8 cellular contexts compared by ENCODE assay signal in genomic region chr6:31958741-31959739, GRCh38. TPM values are rescaled to one million over a fixed set of nuclear protein-coding genes. Genes with fewer than 3 reads are reported as not detected.
DNase-seq lines count a peak whose midpoint lies in the region; ATAC-seq, FAIRE-seq and TF ChIP-seq lines count a peak whose summit lies in the region.

NELFE (minus strand) TSS chr6:31958971; CDS start chr6:31958446, 525 bp downstream.
SKIC2 (plus strand) TSS chr6:31959175; CDS start chr6:31959193, 18 bp downstream.

- dilution Hi-C loops in keratinocyte (cut with MboI; ENCODE audit: extremely low pct_ligation_motif_present, low sequenced_read_pairs) = no loop called here

- no peak for TF ChIP-seq CTCF in AG10803 (conservative IDR thresholded peaks at IDR 0.05; ENCODE audit: low read length)
- no peak for TF ChIP-seq CTCF in keratinocyte (optimal IDR thresholded peaks at IDR 0.05 in 1 of 3, IDR thresholded peaks at IDR 0.05 in 1 of 3, conservative IDR thresholded peaks at IDR 0.05 in 1 of 3; ENCODE audit: extremely low read depth in 1 of 3, insufficient read depth in 2 of 3, low read length in 3 of 3)

- H3K9me3 ChIP-seq in keratinocyte (ENCODE audit: control insufficient read depth, low read depth, low read length) = no peaks in the 10 kb centered on the region

- peaks cover 33 to 49% of the 10 kb centered on the region in 2 experiments for H3K36me3 ChIP-seq in keratinocyte (ENCODE audit: control insufficient read depth in 2 of 2, extremely low read depth in 1 of 2, insufficient read depth in 2 of 2, low read length in 2 of 2)

- ATAC-seq in GM19043 (IDR thresholded peaks at IDR 0.05; ENCODE audit: low read depth, unreplicated experiment) (peak; percentile 96), HG03378 (IDR thresholded peaks at IDR 0.05; ENCODE audit: unreplicated experiment) (peak; percentile 87)

- H3K9me1 ChIP-seq in keratinocyte (ENCODE audit: control insufficient read depth, extremely low read depth, insufficient read depth, low read length) = no peaks in the 10 kb centered on the region

- H4K20me1 ChIP-seq in keratinocyte (ENCODE audit: control insufficient read depth, extremely low read depth, insufficient read depth, low read length) = no peaks in the 10 kb centered on the region

- H3K9ac ChIP-seq in keratinocyte (ENCODE audit: control insufficient read depth, extremely low read depth, insufficient read depth, low read length) = peak within 1 kb of the TSS; percentile 92

- DNase-seq in AG10803 (ENCODE audit: low read depth) (peak; percentile 98), NCI-H460 (ENCODE audit: extremely low read depth, low read depth) (peak; percentile 94), cerebellar nuclear complex (lab: John Stamatoyannopoulos, UW) (peak; percentile 80 to 90), keratinocyte (ENCODE audit: low read depth, low spot score) (peak; percentile 77)
- peak; percentile 99 for DNase-seq in activated CD4-positive, CD25-positive, alpha-beta regulatory T cell treated with anti-CD3 and anti-CD28 coated beads, Interleukin-2, amount 50 U/mL, for 72 hours
- DNase-seq in stimulated activated CD4-positive, alpha-beta T cell treated with anti-CD3 and anti-CD28 coated beads, Interleukin-15, amount 100 ng/mL, for 1 hour (ENCODE audit: low read depth in 1 of 2, low spot score in 1 of 2) = peak; percentile 96 to 98

- no peaks in the 10 kb centered on the region for H3K27me3 ChIP-seq in keratinocyte (ENCODE audit: control insufficient read depth, extremely low read depth, insufficient read depth, low read length)

- peak within 1 kb of the TSS; percentile 100 for H3K4me2 ChIP-seq in keratinocyte (ENCODE audit: control insufficient read depth, extremely low read depth, insufficient read depth, low read depth, low read length)

- peak; percentile 43 for FAIRE-seq in keratinocyte (lab: Jason Lieb, UNC)

- H3K4me3 ChIP-seq in AG10803 (ENCODE audit: low read length) = peak within 1 kb of the TSS; percentile 100
- peak within 1 kb of the TSS; percentile 90 to 99 (median 95) for H3K4me3 ChIP-seq in keratinocyte (ENCODE audit: control insufficient read depth in 2 of 3, extremely low read depth in 1 of 3, insufficient read depth in 2 of 3, low read depth in 1 of 3, low read length in 3 of 3)

- peaks cover 15% of the 10 kb centered on the region for H3K4me1 ChIP-seq in keratinocyte (ENCODE audit: control insufficient read depth, extremely low read depth, insufficient read depth, low read length)

- H3K27ac ChIP-seq in keratinocyte (ENCODE audit: control insufficient read depth, insufficient read depth, low read length) = peak within 1 kb of the TSS; percentile 80

- peak within 1 kb of the TSS; percentile 96 for H2AFZ ChIP-seq in keratinocyte (ENCODE audit: control insufficient read depth, low read length)

- H3K79me2 ChIP-seq in keratinocyte (ENCODE audit: control insufficient read depth, insufficient read depth, low read length) = peaks cover 27% of the 10 kb centered on the region

RNA-seq across cellular contexts. Expression of gene NELFE, which starts in this region (rescaled TPM):
- 105 and 108 TPM in 2 replicates for total RNA-seq in NCI-H460 (2014; rRNA removed; shearing (Covaris generic))
- polyA plus RNA-seq in NCI-H460 (2014; cell fraction: nucleus; rRNA removed) = 75.4 and 89.0 TPM in 2 replicates
- 45.1 to 57.9 TPM (median 51.9 TPM) in 3 replicates for polyA plus RNA-seq in keratinocyte
- 137 TPM for polyA plus RNA-seq in keratinocyte (2011; ENCODE audit: low read depth)
- polyA plus RNA-seq in keratinocyte (2011; cell fraction: cytosol; rRNA removed) = 41.1 and 56.6 TPM in 2 replicates
- 32.7 and 37.9 TPM in 2 replicates for polyA plus RNA-seq in keratinocyte (2011; cell fraction: nucleus; rRNA removed)
- 53.6 and 69.3 TPM in 2 replicates for polyA plus RNA-seq in keratinocyte (2012; ENCODE audit: low replicate concordance)
- 20.0 to 27.2 TPM (median 20.7 TPM) in 3 replicates for polyA minus RNA-seq in keratinocyte
- polyA minus RNA-seq in keratinocyte (2011; cell fraction: cytosol; rRNA and poly(A)+ RNA removed) = 37.6 TPM
- 8.5 and 10.9 TPM in 2 replicates for polyA minus RNA-seq in keratinocyte (2011; cell fraction: nucleus; rRNA and poly(A)+ RNA removed)

RNA-seq across cellular contexts. Expression of gene SKIC2, which starts in this region (rescaled TPM):
- 22.1 and 24.1 TPM in 2 replicates for total RNA-seq in NCI-H460 (2014; rRNA removed; shearing (Covaris generic))
- polyA plus RNA-seq in NCI-H460 (2014; cell fraction: nucleus; rRNA removed) = 79.8 and 87.7 TPM in 2 replicates
- polyA plus RNA-seq in keratinocyte = 24.5 to 37.7 TPM (median 37.5 TPM) in 3 replicates
- 24.7 TPM for polyA plus RNA-seq in keratinocyte (2011; ENCODE audit: low read depth)
- 13.6 and 20.2 TPM in 2 replicates for polyA plus RNA-seq in keratinocyte (2011; cell fraction: cytosol; rRNA removed)
- 146 and 169 TPM in 2 replicates for polyA plus RNA-seq in keratinocyte (2011; cell fraction: nucleus; rRNA removed)
- polyA plus RNA-seq in keratinocyte (2012; ENCODE audit: low replicate concordance) = 42.2 and 53.9 TPM in 2 replicates
- polyA minus RNA-seq in keratinocyte = 65.4 to 76.2 TPM (median 71.3 TPM) in 3 replicates
- 35.7 TPM for polyA minus RNA-seq in keratinocyte (2011; cell fraction: cytosol; rRNA and poly(A)+ RNA removed)
- polyA minus RNA-seq in keratinocyte (2011; cell fraction: nucleus; rRNA and poly(A)+ RNA removed) = 49.2 and 57.4 TPM in 2 replicates

Comparison
In these comparisons a context has a peak if more than half of its experiments do, and no peak if none do; other contexts are left out.
1. Peak in every context shown above with its lines: DNase-seq, ATAC-seq, H3K4me3 ChIP-seq and H3K27ac ChIP-seq.